Comparison of ENCODE assay signal across 7 cellular contexts in the genomic region with DNA sequence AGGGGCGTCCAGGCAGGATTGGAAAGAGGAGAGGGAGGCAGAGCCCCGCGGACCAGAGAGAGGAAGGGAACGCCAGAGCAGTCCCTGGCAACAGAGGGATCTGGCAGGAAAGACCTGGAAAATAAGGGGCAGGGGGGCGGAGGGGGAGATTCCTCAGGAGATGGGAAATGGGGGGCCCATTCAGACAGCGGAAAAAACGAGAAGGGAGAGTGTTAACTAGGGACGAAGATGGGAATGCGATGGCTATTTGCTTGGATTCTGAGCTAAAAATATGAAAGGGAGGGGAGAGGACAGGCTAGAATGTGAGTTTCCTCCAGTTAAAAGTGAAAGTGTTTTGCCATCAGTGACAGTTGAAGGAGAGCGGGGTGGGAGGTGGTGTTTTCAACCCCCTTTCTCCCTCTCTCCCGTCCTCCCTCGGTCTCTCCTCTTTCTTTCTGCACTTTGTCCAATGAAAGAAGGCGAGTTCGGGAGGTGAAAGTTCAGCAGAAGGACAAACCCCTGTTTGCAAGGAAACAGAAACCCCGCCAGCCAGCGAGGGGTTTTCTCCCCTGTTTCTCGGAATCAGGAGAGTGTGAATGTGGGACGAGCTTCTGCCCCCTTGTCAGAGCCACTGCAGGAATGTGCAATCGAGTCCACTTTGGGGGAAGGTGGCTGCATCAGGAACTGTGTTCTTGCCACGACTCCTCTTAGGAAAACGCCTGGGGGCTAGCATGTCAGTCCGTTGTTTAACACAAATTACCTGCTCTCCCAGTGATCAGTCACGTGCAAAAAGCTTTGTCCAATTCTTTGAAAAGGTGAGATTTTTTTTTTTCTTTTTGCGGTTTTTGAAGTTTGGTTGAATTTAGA. TPM values are rescaled to one million over a fixed set of nuclear protein-coding genes. Genes with fewer than 3 reads are reported as not detected.
A peak's percentile ranks its signal among the peaks of the same experiment; 100 is the strongest.
DNase-seq lines count a peak whose midpoint lies in the region; ATAC-seq and TF ChIP-seq lines count a peak whose summit lies in the region.

No MANE protein-coding gene starts in this region.

- peaks cover 27% of the 10 kb centered on the region for H3K4me1 ChIP-seq in GM23338 (ENCODE audit: insufficient read depth)
- H3K4me1 ChIP-seq in neuron (ENCODE audit: insufficient read depth, low read length) = peaks cover 27% of the 10 kb centered on the region
- peaks cover 9% of the 10 kb centered on the region for H3K4me1 ChIP-seq in testis

- no peaks in the 10 kb centered on the region; the same call in 2 of the 3 replicates for H3K36me3 Mint-ChIP-seq in GM23338 (ENCODE audit: low read depth)

- intact Hi-C loops in testis (cut with DNase I; ENCODE audit: low total_unique reads) = no loop called here

- H3K27me3 Mint-ChIP-seq in GM23338 (ENCODE audit: insufficient read depth, low read depth, poor library complexity) = peaks cover 34% of the 10 kb centered on the region

- H3K9me3 ChIP-seq in neuron (ENCODE audit: low read length) = no peaks in the 10 kb centered on the region
- H3K9me3 ChIP-seq in testis = no peaks in the 10 kb centered on the region

- ATAC-seq in GM23338 = peak; percentile 18

- no peaks in the 10 kb centered on the region; the same call in 1 of the 2 replicates for H3K79me2 ChIP-seq in GM23338 (replicated peaks; ENCODE audit: insufficient read depth)

- H3K4me3 ChIP-seq in GM23338 = peak overlapping the region; percentile 80
- peak overlapping the region; percentile 81 for H3K4me3 ChIP-seq in neuron (ENCODE audit: low read length)
- H3K4me3 ChIP-seq in testis = peak overlapping the region; percentile 79 to 80

- TF ChIP-seq CTCF in GM23338 (conservative IDR thresholded peaks at IDR 0.05; ENCODE audit: low read depth in 2 of 2) (no peak), testis (IDR thresholded peaks at IDR 0.05) (no peak)

- H3K4me2 ChIP-seq in GM23338 = peak overlapping the region; percentile 91

- peaks cover 9% of the 10 kb centered on the region for H3K9me3 Mint-ChIP-seq in GM23338

- no peak for TF ChIP-seq POLR2A in testis (IDR thresholded peaks at IDR 0.05)

- no peaks in the 10 kb centered on the region for H3K36me3 ChIP-seq in GM23338 (ENCODE audit: insufficient read depth)
- no peaks in the 10 kb centered on the region for H3K36me3 ChIP-seq in neuron (ENCODE audit: insufficient read depth, low read length)
- no peaks in the 10 kb centered on the region for H3K36me3 ChIP-seq in testis (ENCODE audit: low read depth, missing control alignments)

- H4K20me1 ChIP-seq in GM23338 (replicated peaks; ENCODE audit: insufficient read depth) = no peaks in the 10 kb centered on the region

- peak overlapping the region; percentile 91 for H3K27ac ChIP-seq in GM23338 (ENCODE audit: low read depth)
- peak overlapping the region; percentile 94 to 95 for H3K27ac ChIP-seq in testis

- WGBS in testis, 2 donors = 1% methylated on average over 23 to 24 of the region's 24 CpGs

- peaks cover 25% of the 10 kb centered on the region for H3K4me1 Mint-ChIP-seq in GM23338

- peak overlapping the region; percentile 44 for H3K27ac Mint-ChIP-seq in GM23338

- H3K27me3 ChIP-seq in GM23338 (ENCODE audit: insufficient read depth) (peaks cover 32% of the 10 kb centered on the region), neuron (ENCODE audit: insufficient read depth, low read length) (no peaks in the 10 kb centered on the region), testis (no peaks in the 10 kb centered on the region)

- H3K9me2 ChIP-seq in GM23338 (ENCODE audit: insufficient read depth) = no peaks in the 10 kb centered on the region

- DNase-seq in GM23338 (ENCODE audit: low spot score) (peak; percentile 59), glomerular visceral epithelial cell (ENCODE audit: extremely low spot score) (peak; percentile 71), testis (peak; percentile 57), GOT3 (lab: John Stamatoyannopoulos, UW) (no peak)
- DNase-seq in activated naive CD4-positive, alpha-beta T cell (lab: John Stamatoyannopoulos, UW) = peak; percentile 13 to 22 (median 19)

- H2AFZ ChIP-seq in GM23338 (peak overlapping the region; percentile 97), neuron (ENCODE audit: low read depth, low read length) (peak overlapping the region; percentile 63)

- H3K4me3 Mint-ChIP-seq in GM23338 = peak overlapping the region; percentile 85

- H3F3A ChIP-seq in GM23338 (replicated peaks; ENCODE audit: low read depth) = no peaks in the 10 kb centered on the region; the same call in 1 of the 2 replicates

TF ChIP-seq in GM23338, 12 proteins besides CTCF, POLR2A, EP300 and RAD21 (continues in another document):
- TF ChIP-seq, protein P1, sequence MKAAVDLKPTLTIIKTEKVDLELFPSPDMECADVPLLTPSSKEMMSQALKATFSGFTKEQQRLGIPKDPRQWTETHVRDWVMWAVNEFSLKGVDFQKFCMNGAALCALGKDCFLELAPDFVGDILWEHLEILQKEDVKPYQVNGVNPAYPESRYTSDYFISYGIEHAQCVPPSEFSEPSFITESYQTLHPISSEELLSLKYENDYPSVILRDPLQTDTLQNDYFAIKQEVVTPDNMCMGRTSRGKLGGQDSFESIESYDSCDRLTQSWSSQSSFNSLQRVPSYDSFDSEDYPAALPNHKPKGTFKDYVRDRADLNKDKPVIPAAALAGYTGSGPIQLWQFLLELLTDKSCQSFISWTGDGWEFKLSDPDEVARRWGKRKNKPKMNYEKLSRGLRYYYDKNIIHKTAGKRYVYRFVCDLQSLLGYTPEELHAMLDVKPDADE (IDR thresholded peaks at IDR 0.05) = no peak

TF ChIP-seq in PFSK-1, 5 proteins besides CTCF, POLR2A, EP300 and RAD21:
- TF ChIP-seq, protein P2, sequence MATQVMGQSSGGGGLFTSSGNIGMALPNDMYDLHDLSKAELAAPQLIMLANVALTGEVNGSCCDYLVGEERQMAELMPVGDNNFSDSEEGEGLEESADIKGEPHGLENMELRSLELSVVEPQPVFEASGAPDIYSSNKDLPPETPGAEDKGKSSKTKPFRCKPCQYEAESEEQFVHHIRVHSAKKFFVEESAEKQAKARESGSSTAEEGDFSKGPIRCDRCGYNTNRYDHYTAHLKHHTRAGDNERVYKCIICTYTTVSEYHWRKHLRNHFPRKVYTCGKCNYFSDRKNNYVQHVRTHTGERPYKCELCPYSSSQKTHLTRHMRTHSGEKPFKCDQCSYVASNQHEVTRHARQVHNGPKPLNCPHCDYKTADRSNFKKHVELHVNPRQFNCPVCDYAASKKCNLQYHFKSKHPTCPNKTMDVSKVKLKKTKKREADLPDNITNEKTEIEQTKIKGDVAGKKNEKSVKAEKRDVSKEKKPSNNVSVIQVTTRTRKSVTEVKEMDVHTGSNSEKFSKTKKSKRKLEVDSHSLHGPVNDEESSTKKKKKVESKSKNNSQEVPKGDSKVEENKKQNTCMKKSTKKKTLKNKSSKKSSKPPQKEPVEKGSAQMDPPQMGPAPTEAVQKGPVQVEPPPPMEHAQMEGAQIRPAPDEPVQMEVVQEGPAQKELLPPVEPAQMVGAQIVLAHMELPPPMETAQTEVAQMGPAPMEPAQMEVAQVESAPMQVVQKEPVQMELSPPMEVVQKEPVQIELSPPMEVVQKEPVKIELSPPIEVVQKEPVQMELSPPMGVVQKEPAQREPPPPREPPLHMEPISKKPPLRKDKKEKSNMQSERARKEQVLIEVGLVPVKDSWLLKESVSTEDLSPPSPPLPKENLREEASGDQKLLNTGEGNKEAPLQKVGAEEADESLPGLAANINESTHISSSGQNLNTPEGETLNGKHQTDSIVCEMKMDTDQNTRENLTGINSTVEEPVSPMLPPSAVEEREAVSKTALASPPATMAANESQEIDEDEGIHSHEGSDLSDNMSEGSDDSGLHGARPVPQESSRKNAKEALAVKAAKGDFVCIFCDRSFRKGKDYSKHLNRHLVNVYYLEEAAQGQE (IDR thresholded peaks at IDR 0.05; ENCODE audit: insufficient read depth in 1 of 2, low read depth in 2 of 2, low read length in 2 of 2) = no peak
- TF ChIP-seq POLR2AphosphoS5 (IDR thresholded peaks at IDR 0.05; ENCODE audit: low read depth, low read length) = 0 out of 2 replicates have a peak, but pooled peaks have one; percentile 30
- no peak for TF ChIP-seq FOXP2 (optimal IDR thresholded peaks at IDR 0.05; ENCODE audit: borderline replicate concordance, extremely low read depth, extremely low read length, insufficient read depth)
- TF ChIP-seq TAF1 (IDR thresholded peaks at IDR 0.05; ENCODE audit: borderline replicate concordance, insufficient read depth, low read length) = no peak
- TF ChIP-seq SIN3A (IDR thresholded peaks at IDR 0.05; ENCODE audit: borderline replicate concordance, insufficient read depth, low read length) = 0 out of 2 replicates have a peak, but pooled peaks have one; percentile 8

RNA-seq across cellular contexts. Expression of a gene that starts 0.9 kb away (rescaled TPM):
- total RNA-seq in GM23338 (2014; rRNA removed; shearing (Covaris generic)) = 27.0 and 32.9 TPM in 2 replicates
- 31.0 and 35.5 TPM in 2 replicates for polyA plus RNA-seq in GM23338 (2016; fragmentation: Nextera tagmentation; extraction: Ambion mirVana)
- polyA plus RNA-seq in PFSK-1 (2012; ENCODE audit: insufficient read length, low read depth) = 11.1 TPM
- total RNA-seq in testis = 100 to 1,000 TPM in 1 of 2 donors, 10 to 100 TPM in 1; 75.9 to 105 TPM
- polyA plus RNA-seq in testis (ENCODE audit: insufficient read depth, low read depth, low replicate concordance) = 37.8 TPM
